Comparison of ENCODE assay signal across 8 cellular contexts in genomic region chr7:106110885-106111670, GRCh38. TPM values are rescaled to one million over a fixed set of nuclear protein-coding genes. Genes with fewer than 3 reads are reported as not detected.
A peak's percentile ranks its signal among the peaks of the same experiment; 100 is the strongest.
DNase-seq lines count a peak whose midpoint lies in the region; ATAC-seq, FAIRE-seq and TF ChIP-seq lines count a peak whose summit lies in the region.

No MANE protein-coding gene starts in this region.

- H3K27me3 ChIP-seq in brain microvascular endothelial cell (replicated peaks) (no peaks in the 10 kb centered on the region), transverse colon (no peaks in the 10 kb centered on the region)

- intact Hi-C loops in lower leg skin (cut with DNase I; ENCODE audit: low total_unique reads) = no loop called here
- intact Hi-C loops in transverse colon (cut with DNase I; ENCODE audit: low total_unique reads) = loop anchor here (5.0 kb wide), 1 partner anchor 39 kb away; no protein-coding TSS in a partner anchor

- DNase-seq in NAMALWA (ENCODE audit: low spot score) = peak; percentile 73
- peak; percentile 16 for DNase-seq in brain microvascular endothelial cell
- no peak for DNase-seq in lower leg skin (ENCODE audit: low spot score in 2 of 2)
- DNase-seq in transverse colon = no peak
- DNase-seq in middle frontal gyrus (ENCODE audit: extremely low spot score, low spot score) = no peak
- no peak for DNase-seq in DMS153 (lab: John Stamatoyannopoulos, UW)

- no peak for TF ChIP-seq EP300 in transverse colon (IDR thresholded peaks at IDR 0.05; ENCODE audit: low read depth)

- no peak for ATAC-seq in HG03378 (IDR thresholded peaks at IDR 0.05; ENCODE audit: unreplicated experiment)

- H3K4me3 ChIP-seq in brain microvascular endothelial cell (ENCODE audit: low read depth, low read length) (peak overlapping the region; percentile 75), lower leg skin (ENCODE audit: low read depth, poor library complexity, severe bottlenecking) (peak overlapping the region; percentile 85), transverse colon (peak overlapping the region; percentile 39 to 77 (median 70))

- H3K36me3 ChIP-seq in brain microvascular endothelial cell (replicated peaks) (no peaks in the 10 kb centered on the region), transverse colon (no peaks in the 10 kb centered on the region)

- H3K9me3 ChIP-seq in transverse colon = no peaks in the 10 kb centered on the region

- peak; percentile 39 for FAIRE-seq in G401.6 (lab: Jason Lieb, UNC)

- 5 to 6% methylated on average over 21 of the region's 21 CpGs for WGBS in lower leg skin, 2 donors
- WGBS in transverse colon (ENCODE audit: low coverage in 1 of 2), 2 donors = 7 to 10% methylated on average over 15 to 21 of the region's 21 CpGs

- peaks cover 7 to 38% (median 24%) of the 10 kb centered on the region in 4 donors for H3K4me1 ChIP-seq in transverse colon

- H3K27ac ChIP-seq in brain microvascular endothelial cell = peak overlapping the region; percentile 87
- peak overlapping the region; percentile 98 to 99 (median 98) for H3K27ac ChIP-seq in transverse colon

- in situ Hi-C loops in brain microvascular endothelial cell (cut with HindIII; ENCODE audit: low pct_ligation_motif_present, low sequenced_read_pairs) = no loop called here
- in situ Hi-C loops in transverse colon (cut with MboI; ENCODE audit: low pct_ligation_motif_present in 1 of 4, low pct_unique_long_range_greater_than_20kb in 1 of 4, low sequenced_read_pairs in 3 of 4) = no loop called here

- no peak for TF ChIP-seq CTCF in brain microvascular endothelial cell (IDR thresholded peaks at IDR 0.05; ENCODE audit: low read depth, low read length, missing control alignments)
- TF ChIP-seq CTCF in lower leg skin (IDR thresholded peaks at IDR 0.05) = no peak
- no peak for TF ChIP-seq CTCF in transverse colon (IDR thresholded peaks at IDR 0.05)

- TF ChIP-seq POLR2A in lower leg skin (IDR thresholded peaks at IDR 0.05) (no peak), transverse colon (IDR thresholded peaks at IDR 0.05) (no peak)

RNA-seq across cellular contexts. Expression of gene SYPL1, which starts 1.0 kb away (rescaled TPM):
- total RNA-seq in lower leg skin = 10 to 100 TPM; 77.7 to 96.7 (median 89.6) TPM
- total RNA-seq in transverse colon = 10 to 100 TPM; 36.7 to 81.8 (median 59.5) TPM

Comparison
In these comparisons a context has a peak if more than half of its experiments do, and no peak if none do; other contexts are left out.
1. DNase-seq: peak in NAMALWA (single experiment) and brain microvascular endothelial cell (single experiment); none in lower leg skin (0 of 2), transverse colon (single experiment), middle frontal gyrus (single experiment) and DMS153 (single experiment).
2. Peak in every context shown above with its lines, with median percentiles within 50 percentile points of each other: H3K4me3 ChIP-seq.